ENCODE assay signal across 16 cellular contexts in genomic region chr13:99663908-99664307, GRCh38. TPM values are rescaled to one million over a fixed set of nuclear protein-coding genes. Genes with fewer than 3 reads are reported as not detected.
A peak's percentile ranks its signal among the peaks of the same experiment; 100 is the strongest.
DNase-seq lines count a peak whose midpoint lies in the region; ATAC-seq, FAIRE-seq and TF ChIP-seq lines count a peak whose summit lies in the region.
"Had no signal": no experiment of that assay in that cellular context is flagged by ENCODE, and none has a peak within 500 bp of the region (broad histone marks: within the 10 kb centered on the region; RNA-seq: fewer than 3 reads in every experiment).

No MANE protein-coding gene starts in this region.

- H3K9me1 ChIP-seq in K562 (ENCODE audit: control insufficient read depth, insufficient read depth, low read length): no peaks in the 10 kb centered on the region

- H3K4me3 ChIP-seq in HEK293 (ENCODE audit: low read depth, low read length) (no peak overlapping the region), K562 (no peak overlapping the region)
- H3K4me3 ChIP-seq: BLaER1 had no signal

- peaks cover 77% of the 10 kb centered on the region for H3K4me1 Mint-ChIP-seq in nephron progenitor cell

- H3K27ac ChIP-seq in HEK293 (ENCODE audit: extremely low read depth, low read depth, low read length) (no peak overlapping the region), K562 (ENCODE audit: extremely low read depth, low read depth, low read length) (no peak overlapping the region)
- H3K27ac ChIP-seq: BLaER1 had no signal

- intact Hi-C loops in K562 (cut with micrococcal nuclease): no loop called here

- no peak for TF ChIP-seq CTCF in HEK293 (tag by site-specific recombination; IDR thresholded peaks at IDR 0.05)
- no peak for TF ChIP-seq CTCF in K562 (IDR thresholded peaks at IDR 0.05 in 2 of 3, conservative IDR thresholded peaks at IDR 0.05 in 1 of 3; ENCODE audit: insufficient read depth in 2 of 3, low read depth in 1 of 3, low read length in 3 of 3)
- TF ChIP-seq CTCF in nephron progenitor cell (IDR thresholded peaks at IDR 0.05): no peak
- TF ChIP-seq CTCF in GM13976 (IDR thresholded peaks at IDR 0.05; ENCODE audit: borderline replicate concordance, control extremely low read depth, extremely low read depth, insufficient read depth, missing control alignments): no peak

- POLR2A ChIA-PET in HEK293 (lab: Yijun Ruan, JAX): no interaction called here
- POLR2A ChIA-PET in K562 (lab: Yijun Ruan, JAX): no interaction called here

- no peak overlapping the region for H3K4me2 ChIP-seq in K562 (ENCODE audit: insufficient read depth, low read length)
- H3K4me2 ChIP-seq: BLaER1 had no signal

- no peak overlapping the region for H3K9ac ChIP-seq in K562 (ENCODE audit: insufficient read depth in 1 of 2, low read depth in 2 of 2, low read length in 2 of 2)
- H3K9ac ChIP-seq: BLaER1 had no signal

- H3K36me3 Mint-ChIP-seq in nephron progenitor cell (ENCODE audit: low read depth): no peaks in the 10 kb centered on the region

- no peak for TF ChIP-seq RAD21 in K562 (CRISPR knock-in tag; conservative IDR thresholded peaks at IDR 0.05 in 1 of 2, IDR thresholded peaks at IDR 0.05 in 1 of 2)

- no peak for ATAC-seq in K562

- H3K27me3 ChIP-seq in K562 (ENCODE audit: control insufficient read depth in 2 of 2, insufficient read depth in 2 of 2, low read length in 2 of 2): peaks cover 8 to 20% of the 10 kb centered on the region in 2 experiments; a peak in 4 of 5 replicates

- H3K4me1 ChIP-seq in HEK293 (ENCODE audit: control insufficient read depth, insufficient read depth, low read length): peaks cover 10% of the 10 kb centered on the region
- no peaks in the 10 kb centered on the region for H3K4me1 ChIP-seq in K562 (replicated peaks in 1 of 2; ENCODE audit: control insufficient read depth in 2 of 2, insufficient read depth in 2 of 2, low read length in 2 of 2)

- DNase-seq in G401 (ENCODE audit: low spot score) (peak; percentile 59), K562 (ENCODE audit: extremely low read depth in 1 of 4, low spot score in 3 of 4) (no peak), nephron progenitor cell (no peak), ACHN (no peak), NCI-H526 (lab: John Stamatoyannopoulos, UW) (no peak), GM13976 (ENCODE audit: low spot score) (no peak)
- DNase-seq: AML-193, Calu3, DMS 273 treated with DMSO at 0.1 percent for 48 hours, GOT3, HCEC 1CT, IMR-90, KG1 had no signal

- no peak for FAIRE-seq in K562 (lab: Jason Lieb, UNC)
- FAIRE-seq: GM12891 had no signal

- no peaks in the 10 kb centered on the region for H3K36me3 ChIP-seq in HEK293 (ENCODE audit: control insufficient read depth in 2 of 2, insufficient read depth in 1 of 2, low read length in 2 of 2)
- no peaks in the 10 kb centered on the region for H3K36me3 ChIP-seq in K562 (ENCODE audit: control insufficient read depth, insufficient read depth, low read length)
- H3K36me3 ChIP-seq: BLaER1 had no signal

- H4K20me1 ChIP-seq in K562 (replicated peaks; ENCODE audit: control insufficient read depth, insufficient read depth, low read length): peaks cover 13% of the 10 kb centered on the region; the same call in 1 of the 2 replicates
- H4K20me1 ChIP-seq: BLaER1 had no signal

- H3K27me3 Mint-ChIP-seq in nephron progenitor cell (ENCODE audit: low read depth, poor library complexity): no peaks in the 10 kb centered on the region

- no peak overlapping the region for H3K4me3 Mint-ChIP-seq in nephron progenitor cell

- 0% methylated on average over 2 of the region's 2 CpGs for WGBS in K562 (ENCODE audit: insufficient coverage, low coverage, missing lambda C conversion rate)

- no peak for TF ChIP-seq EP300 in K562 (IDR thresholded peaks at IDR 0.05; ENCODE audit: low read length)

- H2AFZ ChIP-seq in K562 (ENCODE audit: low read depth, low read length): no peak overlapping the region

- CTCF ChIA-PET in HEK293 (lab: Yijun Ruan, JAX): interaction anchor here (0.6 kb wide), 1 partner anchor 1199 kb away, joined by 4 read pairs; no protein-coding TSS in a partner anchor
- CTCF ChIA-PET in K562 (lab: Yijun Ruan, JAX; ENCODE audit: low intra/inter-chr PET ratio): no interaction called here

- H3K27ac Mint-ChIP-seq in nephron progenitor cell: peak overlapping the region; percentile 64

- no peaks in the 10 kb centered on the region for H3K9me3 Mint-ChIP-seq in nephron progenitor cell

- in situ Hi-C loops in G401 (cut with HindIII; ENCODE audit: low sequenced_read_pairs): no loop called here
- in situ Hi-C loops in K562 (cut with MboI): loop anchor here (25.0 kb wide), 2 partner anchors 573 to 873 kb away; no protein-coding TSS in a partner anchor
- in situ Hi-C loops in ACHN (cut with HindIII; ENCODE audit: low pct_ligation_motif_present, low pct_unique_long_range_greater_than_20kb, low sequenced_read_pairs): no loop called here
- in situ Hi-C loops in GM13976 (cut with MboI; ENCODE audit: low sequenced_read_pairs, unreplicated experiment): loop anchor here (25.0 kb wide), 1 partner anchor 248 kb away; no protein-coding TSS in a partner anchor

- TF ChIP-seq POLR2A in K562 (conservative IDR thresholded peaks at IDR 0.05): no peak

- H3K79me2 ChIP-seq in K562 (ENCODE audit: control insufficient read depth, insufficient read depth, low read length): no peaks in the 10 kb centered on the region

- no TSS peak for BruUV-seq in K562 (replicated peaks; lab: Mats Ljungman, UMichigan)

- H3K9me3 ChIP-seq in HEK293 (ENCODE audit: control insufficient read depth, insufficient read depth, low read depth, low read length) (no peaks in the 10 kb centered on the region), K562 (replicated peaks; ENCODE audit: control insufficient read depth, insufficient read depth, low read depth, low read length) (no peaks in the 10 kb centered on the region)
- H3K9me3 ChIP-seq: BLaER1 had no signal

TF ChIP-seq in HEK293, 187 proteins besides CTCF, POLR2A, EP300 and RAD21 (continues in another document):
- TF ChIP-seq, protein P1, sequence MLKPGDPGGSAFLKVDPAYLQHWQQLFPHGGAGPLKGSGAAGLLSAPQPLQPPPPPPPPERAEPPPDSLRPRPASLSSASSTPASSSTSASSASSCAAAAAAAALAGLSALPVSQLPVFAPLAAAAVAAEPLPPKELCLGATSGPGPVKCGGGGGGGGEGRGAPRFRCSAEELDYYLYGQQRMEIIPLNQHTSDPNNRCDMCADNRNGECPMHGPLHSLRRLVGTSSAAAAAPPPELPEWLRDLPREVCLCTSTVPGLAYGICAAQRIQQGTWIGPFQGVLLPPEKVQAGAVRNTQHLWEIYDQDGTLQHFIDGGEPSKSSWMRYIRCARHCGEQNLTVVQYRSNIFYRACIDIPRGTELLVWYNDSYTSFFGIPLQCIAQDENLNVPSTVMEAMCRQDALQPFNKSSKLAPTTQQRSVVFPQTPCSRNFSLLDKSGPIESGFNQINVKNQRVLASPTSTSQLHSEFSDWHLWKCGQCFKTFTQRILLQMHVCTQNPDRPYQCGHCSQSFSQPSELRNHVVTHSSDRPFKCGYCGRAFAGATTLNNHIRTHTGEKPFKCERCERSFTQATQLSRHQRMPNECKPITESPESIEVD (tag by site-specific recombination; IDR thresholded peaks at IDR 0.05): peak; percentile 55
- no peak for TF ChIP-seq ZNF175 (tag by site-specific recombination; IDR thresholded peaks at IDR 0.05)

TF ChIP-seq in K562, 482 proteins besides CTCF, POLR2A, EP300 and RAD21:
- no peak for TF ChIP-seq ZC3H11A (IDR thresholded peaks at IDR 0.05; ENCODE audit: low read depth, low read length)
- peak; percentile 3 for TF ChIP-seq ZFP36 (IDR thresholded peaks at IDR 0.05; ENCODE audit: low read depth, low read length, partially characterized antibody)

RNA-seq across cellular contexts. Expression of gene CLYBL, which starts 57.4 kb away (rescaled TPM):
- 13.4 and 14.1 TPM in 2 replicates for total RNA-seq in G401 (2014; rRNA removed; shearing (Covaris generic))
- 1.4 and 6.8 TPM in 2 replicates for total RNA-seq in K562 (2011; cell fraction: chromatin; rRNA removed; ENCODE audit: low replicate concordance)
- total RNA-seq in K562 (2011; cell fraction: nucleolus; rRNA removed): 1.2 and 1.4 TPM in 2 replicates
- total RNA-seq in K562 (2011; cell fraction: nucleoplasm; rRNA removed): 3.0 and 3.7 TPM in 2 replicates
- 1.2 and 1.8 TPM in 2 replicates for total RNA-seq in K562 (2014; rRNA removed)
- total RNA-seq in K562 (2014; rRNA removed; fragmentation: Illumina TruSeq; extraction: Trizol): 2.3 and 3.3 TPM in 2 replicates
- total RNA-seq in K562 (2015; rRNA removed; fragmentation: Illumina TruSeq; extraction: Trizol): 2.4 and 4.3 TPM in 2 replicates
- total RNA-seq in K562 (2021): 2.5 and 2.9 TPM in 2 replicates
- 4.1 and 5.0 TPM in 2 replicates for polyA plus RNA-seq in K562 (2011; rRNA removed)
- polyA plus RNA-seq in K562 (2011; cell fraction: cytosol; rRNA removed): 2.1 and 2.7 TPM in 2 replicates
- 8.2 and 9.9 TPM in 2 replicates for polyA plus RNA-seq in K562 (2011; cell fraction: nucleus; rRNA removed)
- 2.8 and 5.0 TPM in 2 replicates for polyA plus RNA-seq in K562 (2012)
- 2.9 and 3.4 TPM in 2 replicates for polyA plus RNA-seq in K562 (2014; fragmentation: Illumina TruSeq; extraction: Trizol)
- polyA plus RNA-seq in K562 (2014; fragmentation: Nextera tagmentation; extraction: Ambion mirVana): 1 to 10 TPM; 2.0 to 2.1 TPM
- 2.1 and 4.3 TPM in 2 replicates for polyA plus RNA-seq in K562 (2014; rRNA removed)
- polyA minus RNA-seq in K562 (2011; rRNA and poly(A)+ RNA removed): 1.6 and 3.5 TPM in 2 replicates
- not detected in 2 replicates for polyA minus RNA-seq in K562 (2011; cell fraction: cytosol; rRNA and poly(A)+ RNA removed)
- 4.3 and 5.2 TPM in 2 replicates for polyA minus RNA-seq in K562 (2011; cell fraction: nucleus; rRNA and poly(A)+ RNA removed)

Comparison
In these comparisons a context has a peak if more than half of its experiments do, and no peak if none do; other contexts are left out.
1. in situ Hi-C loops: an anchor here in K562 (25.0 kb wide) and GM13976 (25.0 kb wide); none called in G401 and ACHN.